In genomic region chrX:139204576-139204902, GRCh38 we compare ENCODE assay signal across 8 cellular contexts.
DNase-seq lines count a peak whose midpoint lies in the region; ATAC-seq and TF ChIP-seq lines count a peak whose summit lies in the region.

No MANE protein-coding gene starts in this region.

- intact Hi-C loops in IMR-90 (cut with micrococcal nuclease) (no loop called here), posterior cingulate gyrus (cut with DNase I) (no loop called here)

- H3K9ac ChIP-seq in IMR-90 (ENCODE audit: low read depth, low read length) (no peak overlapping the region), neural cell (ENCODE audit: low read length) (peak overlapping the region; percentile 73)

- H3K27me3 ChIP-seq in AG04450 (ENCODE audit: control insufficient read depth, insufficient read depth, low read length) (peaks cover 6% of the 10 kb centered on the region), IMR-90 (ENCODE audit: control insufficient read depth, insufficient read depth, low read length) (peaks cover 10% of the 10 kb centered on the region; the same call in 1 of the 2 replicates), neural cell (ENCODE audit: insufficient read depth, low read depth, low read length) (no peaks in the 10 kb centered on the region)

- CTCF ChIA-PET in AG04450 (lab: Charles Lee) = no interaction called here
- CTCF ChIA-PET in IMR-90 (lab: Yijun Ruan, JAX) = no interaction called here

- no peak overlapping the region for H4K8ac ChIP-seq in IMR-90 (ENCODE audit: low read depth in 2 of 2, low read length in 2 of 2)

- no peak for TF ChIP-seq POLR2A in IMR-90 (IDR thresholded peaks at IDR 0.05; ENCODE audit: low read depth, low read length)

- no peaks in the 10 kb centered on the region for H3F3A ChIP-seq in neural cell (ENCODE audit: insufficient read depth, low read length, poor library complexity, severe bottlenecking)

- H3K27ac ChIP-seq in AG04450 (ENCODE audit: low read depth, low read length) (no peak overlapping the region), IMR-90 (ENCODE audit: insufficient read depth, low read length) (no peak overlapping the region), neural cell (ENCODE audit: low read length) (peak overlapping the region; percentile 34)

- no peaks in the 10 kb centered on the region for H3K79me2 ChIP-seq in neural cell (replicated peaks; ENCODE audit: insufficient read depth, low read length)

- H4K5ac ChIP-seq in IMR-90 (ENCODE audit: low read depth, low read length) = no peak overlapping the region

- no peak overlapping the region for H2BK5ac ChIP-seq in IMR-90 (ENCODE audit: low read depth, low read length, poor library complexity, severe bottlenecking)

- DNase-seq in AG04450 (ENCODE audit: low read depth, low spot score) (no peak), IMR-90 (no peak), epithelial cell of esophagus (ENCODE audit: low read depth) (no peak), posterior cingulate gyrus (no peak), NCI-H2171 treated with DMSO at 0.1 percent for 48 hours (lab: John Stamatoyannopoulos, UW) (no peak)
- DNase-seq in stimulated activated CD4-positive, alpha-beta T cell treated with anti-CD3 and anti-CD28 coated beads, Interleukin-1b, Interleukin-23, amount 100 ng/mL, for 48 hours = no peak
- no peak for DNase-seq in activated effector memory CD4-positive, alpha-beta T cell treated with anti-CD3 and anti-CD28 coated beads, Interleukin-2, amount 50 U/mL, for 16 hours

- H3K36me3 ChIP-seq in IMR-90 (ENCODE audit: control insufficient read depth, insufficient read depth, low read length) (no peaks in the 10 kb centered on the region), neural cell (ENCODE audit: insufficient read depth, low read length) (no peaks in the 10 kb centered on the region)

- POLR2A ChIA-PET in AG04450 (lab: Yijun Ruan, JAX) = no interaction called here
- POLR2A ChIA-PET in IMR-90 (lab: Charles Lee; ENCODE audit: unreplicated experiment) = no interaction called here

- no peaks in the 10 kb centered on the region for H3K9me1 ChIP-seq in IMR-90 (ENCODE audit: insufficient read depth, low read length)

- H2AFZ ChIP-seq in IMR-90 (replicated peaks; ENCODE audit: low read length, poor library complexity) (no peak overlapping the region), neural cell (ENCODE audit: low read depth, low read length) (no peak overlapping the region)

- in situ Hi-C loops in IMR-90 (cut with MboI; ENCODE audit: low sequenced_read_pairs) = no loop called here

- TF ChIP-seq EP300 in neural cell (conservative IDR thresholded peaks at IDR 0.05; ENCODE audit: poor library complexity, severe bottlenecking) = no peak

- TF ChIP-seq RAD21 in IMR-90 (IDR thresholded peaks at IDR 0.05; ENCODE audit: low read length) (no peak), neural cell (conservative IDR thresholded peaks at IDR 0.05) (no peak)

- no peak overlapping the region for H3K23ac ChIP-seq in IMR-90 (ENCODE audit: low read depth, low read length)

- H2BK20ac ChIP-seq in IMR-90 (ENCODE audit: low read depth, low read length) = no peak overlapping the region

- no peak overlapping the region for H3K4ac ChIP-seq in IMR-90 (ENCODE audit: low read depth, low read length)

- no peaks in the 10 kb centered on the region for H3K79me1 ChIP-seq in IMR-90 (ENCODE audit: low read depth in 1 of 2, low read length in 2 of 2)

- no peak overlapping the region for H2AK9ac ChIP-seq in IMR-90 (replicated peaks; ENCODE audit: low read depth, low read length, poor library complexity)

- no peak overlapping the region for H4K91ac ChIP-seq in IMR-90 (ENCODE audit: insufficient read depth, low read depth, low read length)

- H3K56ac ChIP-seq in IMR-90 (ENCODE audit: extremely low read depth, insufficient read depth, low read length) = no peak overlapping the region

- no peak overlapping the region for H2BK15ac ChIP-seq in IMR-90 (ENCODE audit: low read depth, low read length)

- no peak overlapping the region for H3K14ac ChIP-seq in IMR-90 (replicated peaks; ENCODE audit: low read depth, low read length)

- no peak overlapping the region for H2BK120ac ChIP-seq in IMR-90 (ENCODE audit: low read depth, low read length)

- H3K18ac ChIP-seq in IMR-90 (ENCODE audit: low read depth, low read length) = no peak overlapping the region

- no peak for TF ChIP-seq CTCF in AG04450 (IDR thresholded peaks at IDR 0.05; ENCODE audit: low read depth, low read length)
- no peak for TF ChIP-seq CTCF in IMR-90 (conservative IDR thresholded peaks at IDR 0.05; ENCODE audit: low read depth, low read length)
- TF ChIP-seq CTCF in epithelial cell of esophagus (IDR thresholded peaks at IDR 0.05; ENCODE audit: insufficient read depth, low read depth, low read length, missing control alignments) = no peak
- no peak for TF ChIP-seq CTCF in neural cell (IDR thresholded peaks at IDR 0.05; ENCODE audit: poor library complexity, severe bottlenecking)

- H3K9me3 ChIP-seq in AG04450 (ENCODE audit: control insufficient read depth, insufficient read depth, low read length) = no peaks in the 10 kb centered on the region; the same call in 1 of the 2 replicates
- no peaks in the 10 kb centered on the region; the same call in 1 of the 2 replicates for H3K9me3 ChIP-seq in IMR-90 (ENCODE audit: control insufficient read depth, insufficient read depth, low read length)
- no peaks in the 10 kb centered on the region for H3K9me3 ChIP-seq in neural cell (ENCODE audit: low read length)

- H2AK5ac ChIP-seq in IMR-90 (ENCODE audit: low read depth, low read length) = no peak overlapping the region

- no peaks in the 10 kb centered on the region for H3K9me2 ChIP-seq in neural cell (ENCODE audit: insufficient read depth, low read length)

- no peaks in the 10 kb centered on the region for H3K4me1 ChIP-seq in IMR-90 (ENCODE audit: control insufficient read depth, insufficient read depth, low read length)

- no CpG with 5 or more reads among the region's 18 CpGs for WGBS in IMR-90 (ENCODE audit: extremely low coverage in 2 of 2, insufficient read length in 1 of 2), 2 experiments

- 0 out of 2 replicates have a peak, but pooled peaks have one; percentile 12 for ATAC-seq in IMR-90 (ENCODE audit: low read depth)

- no peak overlapping the region; the same call in 1 of the 2 replicates for H3K4me2 ChIP-seq in IMR-90 (ENCODE audit: low read depth, low read length)
- no peak overlapping the region for H3K4me2 ChIP-seq in neural cell (ENCODE audit: low read length)

- dilution Hi-C loops in IMR-90 (cut with HindIII; ENCODE audit: low sequenced_read_pairs, unreplicated experiment) = no loop called here

- no TSS peak for BruUV-seq in IMR-90 (replicated peaks; lab: Mats Ljungman, UMichigan)

- H4K20me1 ChIP-seq in IMR-90 (ENCODE audit: insufficient read depth, low read length) = no peaks in the 10 kb centered on the region
- no peaks in the 10 kb centered on the region for H4K20me1 ChIP-seq in neural cell (ENCODE audit: insufficient read depth)

- H3K4me3 ChIP-seq in AG04450 (ENCODE audit: low read depth, low read length) = peak overlapping the region; percentile 25
- no peak overlapping the region; the same call in 1 of the 2 replicates for H3K4me3 ChIP-seq in IMR-90 (ENCODE audit: insufficient read depth, low read depth, low read length)
- peak overlapping the region; percentile 42 for H3K4me3 ChIP-seq in epithelial cell of esophagus (ENCODE audit: low read length)
- H3K4me3 ChIP-seq in neural cell (ENCODE audit: low read length) = peak overlapping the region; percentile 77

TF ChIP-seq in IMR-90, 13 proteins besides CTCF, POLR2A, EP300 and RAD21:
- no peak for TF ChIP-seq MAZ (IDR thresholded peaks at IDR 0.05; ENCODE audit: borderline replicate concordance, low read depth, low read length)
- no peak for TF ChIP-seq BHLHE40 (IDR thresholded peaks at IDR 0.05; ENCODE audit: low read depth, low read length)
- no peak for TF ChIP-seq RFX5 (IDR thresholded peaks at IDR 0.05; ENCODE audit: low read depth, low read length)

TF ChIP-seq in neural cell, 6 proteins besides CTCF, POLR2A, EP300 and RAD21:
- TF ChIP-seq POLR2AphosphoS5 (IDR thresholded peaks at IDR 0.05) = no peak
- no peak for TF ChIP-seq TAF1 (IDR thresholded peaks at IDR 0.05; ENCODE audit: low read depth)
- TF ChIP-seq SMC3 (conservative IDR thresholded peaks at IDR 0.05; ENCODE audit: poor library complexity) = no peak
- TF ChIP-seq EZH2 (IDR thresholded peaks at IDR 0.05; ENCODE audit: borderline replicate concordance, insufficient read depth, low read length, poor library complexity, severe bottlenecking) = no peak
- TF ChIP-seq MXI1 (conservative IDR thresholded peaks at IDR 0.05; ENCODE audit: poor library complexity, severe bottlenecking) = no peak
- TF ChIP-seq REST (IDR thresholded peaks at IDR 0.05; ENCODE audit: borderline replicate concordance) = no peak
